ENCODE assay signal across 1 cellular context in genomic region chr14:90266441-90267154, GRCh38.
TF ChIP-seq lines count a peak whose summit lies in the region.

No MANE protein-coding gene starts in this region.

TF ChIP-seq in SK-N-SH treated with all-trans-retinoic acid at 6 μM for 48 hours, 23 proteins besides CTCF, POLR2A, EP300 and RAD21:
- TF ChIP-seq CREB5 (CRISPR knock-in tag; IDR thresholded peaks at IDR 0.05; ENCODE audit: low read depth): no peak
- TF ChIP-seq ZNF8 (CRISPR knock-in tag; IDR thresholded peaks at IDR 0.05): no peak
- TF ChIP-seq BACH2 (CRISPR knock-in tag; IDR thresholded peaks at IDR 0.05; ENCODE audit: borderline replicate concordance): no peak
- TF ChIP-seq TOX (CRISPR knock-in tag; IDR thresholded peaks at IDR 0.05; ENCODE audit: borderline replicate concordance): no peak
- TF ChIP-seq RARB (CRISPR knock-in tag; IDR thresholded peaks at IDR 0.05): no peak
- TF ChIP-seq ZNF565 (CRISPR knock-in tag; conservative IDR thresholded peaks at IDR 0.05; ENCODE audit: low read depth): no peak
- no peak for TF ChIP-seq ZFP30 (CRISPR knock-in tag; IDR thresholded peaks at IDR 0.05)
- no peak for TF ChIP-seq ZC3H10 (CRISPR knock-in tag; IDR thresholded peaks at IDR 0.05)
- TF ChIP-seq CSRNP3 (CRISPR knock-in tag; IDR thresholded peaks at IDR 0.05): no peak
- no peak for TF ChIP-seq ZFP3 (CRISPR knock-in tag; IDR thresholded peaks at IDR 0.05)
- no peak for TF ChIP-seq PPARA (CRISPR knock-in tag; IDR thresholded peaks at IDR 0.05; ENCODE audit: borderline replicate concordance)
- TF ChIP-seq ISL1 (CRISPR knock-in tag; IDR thresholded peaks at IDR 0.05): no peak
- TF ChIP-seq OSR1 (CRISPR knock-in tag; IDR thresholded peaks at IDR 0.05): no peak
- no peak for TF ChIP-seq ZNF70 (CRISPR knock-in tag; IDR thresholded peaks at IDR 0.05)
- no peak for TF ChIP-seq TSHZ2 (CRISPR knock-in tag; IDR thresholded peaks at IDR 0.05)
TF ChIP-seq in SK-N-SH treated with all-trans-retinoic acid at 6 μM for 48 hours: peak in this region for 0.
